In genomic region chr6:132604635-132605150, GRCh38 we compare ENCODE assay signal across 29 cellular contexts. TPM values are rescaled to one million over a fixed set of nuclear protein-coding genes. Genes with fewer than 3 reads are reported as not detected.
"Had no signal": no experiment of that assay in that cellular context is flagged by ENCODE, and none has a peak within 500 bp of the region (broad histone marks: within the 10 kb centered on the region; RNA-seq: fewer than 3 reads in every experiment).

No MANE protein-coding gene starts in this region.

- H3K4me1 ChIP-seq: ascending aorta, Peyer's patch had no signal

- H3K4me1 Mint-ChIP-seq: activated naive CD4-positive, alpha-beta T cell treated with anti-CD3 and anti-CD28 coated beads, Interleukin-2, amount 50 U/mL, for 24 hours; central memory CD8-positive, alpha-beta T cell; IgD-negative memory B cell; WTC11 had no signal

- H3K36me3 Mint-ChIP-seq: activated naive CD4-positive, alpha-beta T cell treated with anti-CD3 and anti-CD28 coated beads, Interleukin-2, amount 50 U/mL, for 24 hours; IgD-negative memory B cell; WTC11 had no signal

- H3K27ac ChIP-seq: ascending aorta, body of pancreas, Peyer's patch had no signal

- H3K4me3 ChIP-seq: ascending aorta, body of pancreas, MG63, Peyer's patch had no signal

- H3K27ac Mint-ChIP-seq: activated CD8-positive, alpha-beta T cell treated with anti-CD3 and anti-CD28 coated beads, Interleukin-2, amount 10 ng/mL, durations not matched to agents 7 days and 5 days; activated naive CD4-positive, alpha-beta T cell treated with anti-CD3 and anti-CD28 coated beads, Interleukin-2, amount 50 U/mL, for 24 hours; activated T-cell treated with anti-CD3 and anti-CD28 coated beads, Interleukin-2, amount 50 U/mL, for 24 hours; activated T-helper 1 cell treated with anti-CD3 and anti-CD28 coated beads, Interleukin-12 subunit alpha, Interleukin-12 subunit beta, Interleukin-2, Interleukin-4 antibody, amounts not matched to agents 30 ng/mL and 10 ng/mL and 1 ng/mL, durations not matched to agents 14 hours and 24 hours and 36 hours; IgD-negative memory B cell; T-helper 1 cell treated with Interleukin-12 subunit alpha and Interleukin-12 subunit beta and Interleukin-4 antibody, amounts not matched to agents 30 μg/mL and 1 μg/mL, for 36 hours; WTC11 had no signal

- H3K36me3 ChIP-seq: ascending aorta, MG63, Peyer's patch had no signal

- H3K9me3 Mint-ChIP-seq: activated naive CD4-positive, alpha-beta T cell treated with anti-CD3 and anti-CD28 coated beads, Interleukin-2, amount 50 U/mL, for 24 hours; activated T-cell treated with anti-CD3 and anti-CD28 coated beads, Interleukin-2, amount 50 U/mL, for 24 hours; activated T-helper 1 cell treated with anti-CD3 and anti-CD28 coated beads, Interleukin-12 subunit alpha, Interleukin-12 subunit beta, Interleukin-2, Interleukin-4 antibody, amounts not matched to agents 30 ng/mL and 10 ng/mL and 1 ng/mL, durations not matched to agents 14 hours and 24 hours and 36 hours; central memory CD8-positive, alpha-beta T cell; IgD-negative memory B cell; T-helper 1 cell treated with Interleukin-12 subunit alpha and Interleukin-12 subunit beta and Interleukin-4 antibody, amounts not matched to agents 30 μg/mL and 1 μg/mL, for 36 hours had no signal

- H3K27me3 ChIP-seq: ascending aorta, body of pancreas, Peyer's patch had no signal

- ATAC-seq: activated CD8-positive, alpha-beta T cell treated with anti-CD3 and anti-CD28 coated beads, Interleukin-2, amount 10 ng/mL, durations not matched to agents 7 days and 5 days; body of pancreas; WTC11 had no signal

- H3K9me3 ChIP-seq: ascending aorta, body of pancreas, MG63, Peyer's patch had no signal

- H3K4me3 Mint-ChIP-seq: activated CD8-positive, alpha-beta T cell treated with anti-CD3 and anti-CD28 coated beads, Interleukin-2, amount 10 ng/mL, durations not matched to agents 7 days and 5 days; activated naive CD4-positive, alpha-beta T cell treated with anti-CD3 and anti-CD28 coated beads, Interleukin-2, amount 50 U/mL, for 24 hours; activated T-cell treated with anti-CD3 and anti-CD28 coated beads, Interleukin-2, amount 50 U/mL, for 24 hours; activated T-helper 1 cell treated with anti-CD3 and anti-CD28 coated beads, Interleukin-12 subunit alpha, Interleukin-12 subunit beta, Interleukin-2, Interleukin-4 antibody, amounts not matched to agents 30 ng/mL and 10 ng/mL and 1 ng/mL, durations not matched to agents 14 hours and 24 hours and 36 hours; central memory CD8-positive, alpha-beta T cell; T-helper 1 cell treated with Interleukin-12 subunit alpha and Interleukin-12 subunit beta and Interleukin-4 antibody, amounts not matched to agents 30 μg/mL and 1 μg/mL, for 36 hours; WTC11 had no signal

- DNase-seq: activated CD4-positive, alpha-beta T cell treated with anti-CD3 and anti-CD28 coated beads for 48 hours; activated CD4-positive, alpha-beta T cell treated with anti-CD3 and anti-CD28 coated beads, Interleukin-2, amount 50 U/mL, for 4 hours; activated CD4-positive, CD25-positive, alpha-beta regulatory T cell treated with anti-CD3 and anti-CD28 coated beads, Interleukin-2, amount 50 U/mL, for 72 hours; activated CD8-positive, alpha-beta T cell treated with anti-CD3 and anti-CD28 coated beads, Interleukin-2, amount 10 ng/mL, durations not matched to agents 7 days and 5 days; activated effector memory CD4-positive, alpha-beta T cell treated with Interleukin-2 at 50 U/mL for 16 hours; activated naive CD4-positive, alpha-beta T cell; activated T-cell treated with anti-CD3 and anti-CD28 coated beads, Interleukin-2, amount 50 U/mL, for 24 hours; amniotic stem cell; body of pancreas; KG1; MG63; MV-4-11; NCI-H1092 treated with DMSO at 0.1 percent for 48 hours; NCI-H1417 treated with DMSO at 0.1 percent for 48 hours; NCI-H1694; NCI-H2029; NCI-H446; NCI-H526; Peyer's patch; SHP77 had no signal

RNA-seq across cellular contexts. Expression of gene TAAR5, which starts 15.2 kb away (rescaled TPM):
- total RNA-seq: activated CD8-positive, alpha-beta T cell treated with anti-CD3 and anti-CD28 coated beads, Interleukin-2, amount 10 ng/mL, durations not matched to agents 7 days and 5 days; activated T-helper 1 cell treated with anti-CD3 and anti-CD28 coated beads, Interleukin-12 subunit alpha, Interleukin-12 subunit beta, Interleukin-2, Interleukin-4 antibody, amounts not matched to agents 30 ng/mL and 10 ng/mL and 1 ng/mL, durations not matched to agents 14 hours and 24 hours and 36 hours; ascending aorta; body of pancreas; LHCN-M2; Peyer's patch; SK-MEL-5; WTC11 had no signal
- polyA plus RNA-seq: IgD-negative memory B cell had no signal

RNA-seq across cellular contexts. Expression of gene TAAR2, which starts 19.4 kb away (rescaled TPM):
- total RNA-seq: activated CD8-positive, alpha-beta T cell treated with anti-CD3 and anti-CD28 coated beads, Interleukin-2, amount 10 ng/mL, durations not matched to agents 7 days and 5 days; activated T-helper 1 cell treated with anti-CD3 and anti-CD28 coated beads, Interleukin-12 subunit alpha, Interleukin-12 subunit beta, Interleukin-2, Interleukin-4 antibody, amounts not matched to agents 30 ng/mL and 10 ng/mL and 1 ng/mL, durations not matched to agents 14 hours and 24 hours and 36 hours; ascending aorta; body of pancreas; LHCN-M2; Peyer's patch; SK-MEL-5; WTC11 had no signal
- polyA plus RNA-seq: IgD-negative memory B cell had no signal

RNA-seq across cellular contexts. Expression of gene TAAR6, which starts 34.6 kb away (rescaled TPM):
- total RNA-seq: activated CD8-positive, alpha-beta T cell treated with anti-CD3 and anti-CD28 coated beads, Interleukin-2, amount 10 ng/mL, durations not matched to agents 7 days and 5 days; activated T-helper 1 cell treated with anti-CD3 and anti-CD28 coated beads, Interleukin-12 subunit alpha, Interleukin-12 subunit beta, Interleukin-2, Interleukin-4 antibody, amounts not matched to agents 30 ng/mL and 10 ng/mL and 1 ng/mL, durations not matched to agents 14 hours and 24 hours and 36 hours; ascending aorta; body of pancreas; LHCN-M2; Peyer's patch; SK-MEL-5; WTC11 had no signal
- polyA plus RNA-seq: IgD-negative memory B cell had no signal

RNA-seq across cellular contexts. Expression of gene TAAR8, which starts 52.2 kb away (rescaled TPM):
- total RNA-seq: activated CD8-positive, alpha-beta T cell treated with anti-CD3 and anti-CD28 coated beads, Interleukin-2, amount 10 ng/mL, durations not matched to agents 7 days and 5 days; activated T-helper 1 cell treated with anti-CD3 and anti-CD28 coated beads, Interleukin-12 subunit alpha, Interleukin-12 subunit beta, Interleukin-2, Interleukin-4 antibody, amounts not matched to agents 30 ng/mL and 10 ng/mL and 1 ng/mL, durations not matched to agents 14 hours and 24 hours and 36 hours; ascending aorta; body of pancreas; LHCN-M2; Peyer's patch; SK-MEL-5; WTC11 had no signal
- polyA plus RNA-seq: IgD-negative memory B cell had no signal

RNA-seq across cellular contexts. Expression of gene TAAR1, which starts 54.3 kb away (rescaled TPM):
- total RNA-seq: activated CD8-positive, alpha-beta T cell treated with anti-CD3 and anti-CD28 coated beads, Interleukin-2, amount 10 ng/mL, durations not matched to agents 7 days and 5 days; activated T-helper 1 cell treated with anti-CD3 and anti-CD28 coated beads, Interleukin-12 subunit alpha, Interleukin-12 subunit beta, Interleukin-2, Interleukin-4 antibody, amounts not matched to agents 30 ng/mL and 10 ng/mL and 1 ng/mL, durations not matched to agents 14 hours and 24 hours and 36 hours; ascending aorta; body of pancreas; LHCN-M2; Peyer's patch; SK-MEL-5; WTC11 had no signal
- polyA plus RNA-seq: IgD-negative memory B cell had no signal
